8 cellular contexts compared by ENCODE assay signal in the genomic region with DNA sequence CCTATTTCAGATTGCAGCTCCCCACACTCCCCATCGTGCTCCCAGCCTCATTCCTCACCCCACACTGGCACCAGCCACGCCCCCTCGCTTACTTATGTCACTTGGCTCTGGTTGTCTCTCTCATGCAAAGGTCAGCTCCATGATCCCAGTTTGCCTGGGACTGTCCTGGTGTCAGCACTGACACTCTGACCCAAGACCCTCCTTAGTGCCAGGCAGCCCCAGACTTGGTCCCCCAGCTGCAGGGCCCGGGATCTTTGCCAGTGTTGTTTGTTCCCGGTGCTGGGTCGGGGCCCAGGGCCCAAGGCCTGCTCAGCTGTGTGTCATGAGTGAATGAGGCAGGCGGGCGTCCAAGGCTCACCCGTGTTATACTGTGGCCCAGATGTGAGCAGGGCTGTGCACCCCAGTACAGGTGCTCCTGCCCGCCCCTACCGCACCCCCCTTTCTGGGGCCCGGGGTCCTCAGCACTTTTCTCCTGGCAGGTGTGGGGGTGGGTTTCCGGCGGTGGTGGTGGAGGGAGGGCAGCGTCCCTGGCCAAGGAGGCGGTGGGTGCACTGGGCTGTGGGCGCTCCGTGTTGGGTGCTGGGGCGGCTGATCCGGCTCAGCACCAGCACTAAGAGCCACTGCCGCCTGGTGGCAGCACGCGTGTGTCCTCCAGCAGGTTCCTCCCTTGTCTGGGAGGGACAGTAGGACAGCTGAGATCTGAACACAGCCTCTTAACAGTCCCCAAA. TPM values are rescaled to one million over a fixed set of nuclear protein-coding genes. Genes with fewer than 3 reads are reported as not detected.
DNase-seq lines count a peak whose midpoint lies in the region; ATAC-seq and TF ChIP-seq lines count a peak whose summit lies in the region.

No MANE protein-coding gene starts in this region.

- H2BK120ac ChIP-seq in neuronal stem cell (ENCODE audit: low read depth, low read length) = no peak overlapping the region

- intact Hi-C loops in thyroid gland (cut with DNase I) = loop anchor here (5.0 kb wide), 2 partner anchors 34 to 66 kb away; no protein-coding TSS in a partner anchor

- H2BK15ac ChIP-seq in neuronal stem cell (ENCODE audit: low read length) = no peak overlapping the region

- TF ChIP-seq POLR2A in thyroid gland (IDR thresholded peaks at IDR 0.05) = no peak

- peaks cover 0 to 2% (median 0%) of the 10 kb centered on the region in 3 experiments for H3K27me3 ChIP-seq in neuronal stem cell (ENCODE audit: control insufficient read depth in 3 of 3, insufficient read depth in 3 of 3, low read depth in 1 of 3, low read length in 3 of 3)
- H3K27me3 ChIP-seq in thyroid gland = no peaks in the 10 kb centered on the region

- no peak overlapping the region for H3K9ac ChIP-seq in neuronal stem cell (ENCODE audit: low read depth, low read length, poor library complexity)

- H2BK12ac ChIP-seq in neuronal stem cell (ENCODE audit: low read length) = no peak overlapping the region

- H3K4ac ChIP-seq in neuronal stem cell (ENCODE audit: low read length) = peak overlapping the region; percentile 23

- peak; percentile 91 to 96 for ATAC-seq in activated T-cell treated with anti-CD3 and anti-CD28 coated beads, Interleukin-2, amount 50 U/mL, for 4 hours
- no peak for ATAC-seq in GM18511 (IDR thresholded peaks at IDR 0.05; ENCODE audit: unreplicated experiment)

- H3K36me3 Mint-ChIP-seq in activated T-cell treated with anti-CD3 and anti-CD28 coated beads, Interleukin-2, amount 50 U/mL, for 4 hours (ENCODE audit: insufficient read depth) = peaks cover 4% of the 10 kb centered on the region

- no peak overlapping the region for H3K14ac ChIP-seq in neuronal stem cell (ENCODE audit: low read length)

- H3K27me3 Mint-ChIP-seq in activated T-cell treated with anti-CD3 and anti-CD28 coated beads, Interleukin-2, amount 50 U/mL, for 4 hours (ENCODE audit: low read depth) = no peaks in the 10 kb centered on the region

- peak; percentile 92 for TF ChIP-seq CTCF in GM12874 (IDR thresholded peaks at IDR 0.05; ENCODE audit: insufficient read depth, low read depth, low read length)
- peak; percentile 43 to 74 (median 66) for TF ChIP-seq CTCF in thyroid gland (IDR thresholded peaks at IDR 0.05)

- no peak overlapping the region for H4K8ac ChIP-seq in neuronal stem cell (ENCODE audit: low read depth, low read length)

- peak overlapping the region; percentile 34 for H3K4me3 Mint-ChIP-seq in activated T-cell treated with anti-CD3 and anti-CD28 coated beads, Interleukin-2, amount 50 U/mL, for 4 hours

- H3K18ac ChIP-seq in neuronal stem cell (ENCODE audit: low read length) = peak overlapping the region; percentile 91

- H3K4me3 ChIP-seq in neuronal stem cell (ENCODE audit: low read length in 2 of 2) (no peak overlapping the region), thyroid gland (replicated peaks in 1 of 3) (no peak overlapping the region)

- H4K91ac ChIP-seq in neuronal stem cell (ENCODE audit: low read depth, low read length, poor library complexity) = no peak overlapping the region

- peaks cover 4% of the 10 kb centered on the region for H3K4me1 Mint-ChIP-seq in activated T-cell treated with anti-CD3 and anti-CD28 coated beads, Interleukin-2, amount 50 U/mL, for 4 hours (ENCODE audit: low read depth)

- H3K4me1 ChIP-seq in neuronal stem cell (ENCODE audit: control insufficient read depth in 2 of 2, insufficient read depth in 1 of 2, low read depth in 1 of 2, low read length in 2 of 2) (peaks cover 0 to 2% of the 10 kb centered on the region in 2 donors), thyroid gland (peaks cover 0 to 8% of the 10 kb centered on the region in 2 donors)

- WGBS in neuronal stem cell (ENCODE audit: extremely low coverage in 2 of 2, insufficient read length in 2 of 2, insufficient replicate concordance in 1 of 2), 2 donors = no CpG with 5 or more reads among the region's 23 CpGs
- 44 to 75% methylated on average over 5 to 7 of the region's 23 CpGs for WGBS in thyroid gland, 2 donors

- peak; percentile 63 for DNase-seq in NOMO-1 treated with dmso at 0.1 percent for 144 hours (lab: John Stamatoyannopoulos, UW; ENCODE audit: unreplicated experiment)
- DNase-seq in activated T-cell treated with anti-CD3 and anti-CD28 coated beads, Interleukin-2, amount 50 U/mL, for 4 hours = peak; percentile 71
- DNase-seq in fibroblast of peridontal ligament (ENCODE audit: extremely low read depth) = peak; percentile 17
- DNase-seq in neuronal stem cell (ENCODE audit: low spot score) = no peak
- DNase-seq in thyroid gland = peak; percentile 66 to 67
- no peak for DNase-seq in NCI-H2171 treated with DMSO at 0.1 percent for 48 hours (lab: John Stamatoyannopoulos, UW)

- no peaks in the 10 kb centered on the region for H3K79me1 ChIP-seq in neuronal stem cell (ENCODE audit: low read depth, low read length)

- H3K36me3 ChIP-seq in neuronal stem cell (replicated peaks in 1 of 2; ENCODE audit: control insufficient read depth in 2 of 2, insufficient read depth in 2 of 2, low read length in 2 of 2) (no peaks in the 10 kb centered on the region), thyroid gland (no peaks in the 10 kb centered on the region)

- H2BK5ac ChIP-seq in neuronal stem cell (ENCODE audit: low read length) = no peak overlapping the region

- H3K27ac ChIP-seq in neuronal stem cell (replicated peaks; ENCODE audit: low read length) (no peak overlapping the region), thyroid gland (no peak overlapping the region)

- H2AK5ac ChIP-seq in neuronal stem cell (ENCODE audit: low read depth, low read length) = no peak overlapping the region

- no peak overlapping the region for H3K4me2 ChIP-seq in neuronal stem cell (ENCODE audit: insufficient read depth, low read length, poor library complexity, severe bottlenecking)

- H3K9me3 ChIP-seq in neuronal stem cell (replicated peaks in 1 of 2; ENCODE audit: control insufficient read depth in 2 of 2, insufficient read depth in 1 of 2, low read depth in 1 of 2, low read length in 2 of 2) (peaks cover 4 to 9% of the 10 kb centered on the region in 2 donors), thyroid gland (no peaks in the 10 kb centered on the region)

- H3K23ac ChIP-seq in neuronal stem cell (ENCODE audit: low read depth, low read length, poor library complexity) = peak overlapping the region; percentile 5

- H2AFZ ChIP-seq in neuronal stem cell (ENCODE audit: low read length) = no peak overlapping the region

- H3K9me3 Mint-ChIP-seq in activated T-cell treated with anti-CD3 and anti-CD28 coated beads, Interleukin-2, amount 50 U/mL, for 4 hours = peaks cover 11% of the 10 kb centered on the region

RNA-seq across cellular contexts. Expression of a gene that starts 19.5 kb away (rescaled TPM):
- under 1 TPM; 0.08 to 0.24 (median 0.13) TPM for total RNA-seq in activated T-cell treated with anti-CD3 and anti-CD28 coated beads, Interleukin-2, amount 50 U/mL, for 4 hours
- 0.07 TPM for polyA plus RNA-seq in neuronal stem cell (2013, experiment 1 of 2)
- 0.07 TPM for polyA plus RNA-seq in neuronal stem cell (2013, experiment 2 of 2)
- not detected for total RNA-seq in thyroid gland

RNA-seq across cellular contexts. Expression of a gene that starts 32.5 kb away (rescaled TPM):
- total RNA-seq in activated T-cell treated with anti-CD3 and anti-CD28 coated beads, Interleukin-2, amount 50 U/mL, for 4 hours = 100 to 1,000 TPM; 426 to 498 (median 461) TPM
- polyA plus RNA-seq in neuronal stem cell (2013, experiment 1 of 2) = 38.0 TPM
- polyA plus RNA-seq in neuronal stem cell (2013, experiment 2 of 2) = 37.0 TPM
- 100 to 1,000 TPM in 1 of 4 donors, 10 to 100 TPM in 3; 45.4 to 108 (median 73.2) TPM for total RNA-seq in thyroid gland

Comparison
In these comparisons a context has a peak if more than half of its experiments do, and no peak if none do; other contexts are left out.
1. DNase-seq: peak in NOMO-1 treated with dmso at 0.1 percent for 144 hours (single experiment), activated T-cell treated with anti-CD3 and anti-CD28 coated beads, Interleukin-2, amount 50 U/mL, for 4 hours (single experiment), fibroblast of peridontal ligament (single experiment) and thyroid gland (2 of 2); none in neuronal stem cell (single experiment) and NCI-H2171 treated with DMSO at 0.1 percent for 48 hours (single experiment).